12 cellular contexts compared by ENCODE assay signal in genomic region chr2:181300600-181301291, GRCh38.
DNase-seq lines count a peak whose midpoint lies in the region; ATAC-seq and TF ChIP-seq lines count a peak whose summit lies in the region.
"Had no signal": no experiment of that assay in that cellular context is flagged by ENCODE, and none has a peak within 500 bp of the region (broad histone marks: within the 10 kb centered on the region; RNA-seq: fewer than 3 reads in every experiment).

No MANE protein-coding gene starts in this region.

- peak overlapping the region; percentile 65 for H3K4me2 ChIP-seq in Loucy (ENCODE audit: low read depth, low read length, poor library complexity, severe bottlenecking)

- no peak overlapping the region for H2AFZ ChIP-seq in Loucy (ENCODE audit: low read length)

- H3K9me3 Mint-ChIP-seq in activated CD8-positive, alpha-beta T cell treated with anti-CD3 and anti-CD28 coated beads for 36 hours: peaks cover 31% of the 10 kb centered on the region
- peaks cover 10 to 26% (median 22%) of the 10 kb centered on the region in 7 donors for H3K9me3 Mint-ChIP-seq in naive B cell

- H3K4me1 Mint-ChIP-seq in activated CD8-positive, alpha-beta T cell treated with anti-CD3 and anti-CD28 coated beads for 36 hours (ENCODE audit: low read depth): peaks cover 44% of the 10 kb centered on the region
- H3K4me1 Mint-ChIP-seq in naive B cell: peaks cover 23 to 30% (median 25%) of the 10 kb centered on the region in 3 donors

- peaks cover 4% of the 10 kb centered on the region; the same call in 1 of the 2 replicates for H3K36me3 ChIP-seq in Loucy (ENCODE audit: insufficient read depth, low read length)
- H3K36me3 ChIP-seq: adrenal gland, thyroid gland, WERI-Rb-1 had no signal

- no peak for ATAC-seq in activated CD8-positive, alpha-beta T cell treated with anti-CD3 and anti-CD28 coated beads for 36 hours
- ATAC-seq in naive B cell (ENCODE audit: low read depth in 2 of 2) (no peak), HG03159 (IDR thresholded peaks at IDR 0.05; ENCODE audit: unreplicated experiment) (no peak)

- peak overlapping the region; percentile 44 for H3K4me3 ChIP-seq in Loucy (ENCODE audit: low read length, poor library complexity, severe bottlenecking)
- H3K4me3 ChIP-seq: adrenal gland, thyroid gland had no signal

- DNase-seq in NK-92 treated with Interleukin-12 subunit alpha and Interleukin-12 subunit beta, amount 100 ng/mL, for 24 hours (lab: John Stamatoyannopoulos, UW): peak; percentile 5
- no peak for DNase-seq in NK-92 (lab: John Stamatoyannopoulos, UW; ENCODE audit: unreplicated experiment)
- peak; percentile 45 for DNase-seq in activated CD8-positive, alpha-beta T cell treated with anti-CD3 and anti-CD28 coated beads for 36 hours
- DNase-seq in naive B cell: no peak
- DNase-seq in NCI-H128 (lab: John Stamatoyannopoulos, UW; ENCODE audit: unreplicated experiment): no peak
- DNase-seq in T1000 (lab: John Stamatoyannopoulos, UW): no peak
- DNase-seq: adrenal gland, thyroid gland, WERI-Rb-1 had no signal

- H3K27ac Mint-ChIP-seq in activated CD8-positive, alpha-beta T cell treated with anti-CD3 and anti-CD28 coated beads for 36 hours: peak overlapping the region; percentile 81
- H3K27ac Mint-ChIP-seq in naive B cell: peak overlapping the region in 4 of 6 donors; percentile 17 to 60 (median 30)
- H3K27ac Mint-ChIP-seq: dendritic cell treated with granulocyte-macrophage colony-stimulating factor and Interleukin-4, amounts not matched to agents 40 ng/mL and 50 ng/mL, for 4 days had no signal

- H4K20me1 ChIP-seq in Loucy (ENCODE audit: insufficient read depth, low read length, poor library complexity, severe bottlenecking): no peaks in the 10 kb centered on the region

- peaks cover 51% of the 10 kb centered on the region for H3K4me1 ChIP-seq in Loucy (ENCODE audit: insufficient read depth, low read length, poor library complexity, severe bottlenecking)
- H3K4me1 ChIP-seq: adrenal gland, thyroid gland had no signal

- CTCF ChIA-PET in activated CD8-positive, alpha-beta T cell treated with anti-CD3 and anti-CD28 coated beads for 36 hours (lab: Charles Lee): interaction anchor here (1.1 to 1.7 kb wide), 3 partner anchors 65 to 166 kb away, joined by 3 to 7 read pairs (median 3); no protein-coding TSS in a partner anchor

- H3F3A ChIP-seq in Loucy (ENCODE audit: low read depth): peaks cover 11% of the 10 kb centered on the region

- intact Hi-C loops in activated CD8-positive, alpha-beta T cell treated with anti-CD3 and anti-CD28 coated beads for 36 hours (cut with micrococcal nuclease): no loop called here

- no peaks in the 10 kb centered on the region for H3K9me2 ChIP-seq in Loucy (replicated peaks; ENCODE audit: low read depth, low read length)

- H3K9ac ChIP-seq in Loucy (ENCODE audit: low read depth, low read length, poor library complexity, severe bottlenecking): peak overlapping the region; percentile 51

- no peak for TF ChIP-seq CTCF in Loucy (conservative IDR thresholded peaks at IDR 0.05; ENCODE audit: low read length)
- TF ChIP-seq CTCF in activated CD8-positive, alpha-beta T cell treated with anti-CD3 and anti-CD28 coated beads for 36 hours (IDR thresholded peaks at IDR 0.05): no peak

- H3K4me3 Mint-ChIP-seq in activated CD8-positive, alpha-beta T cell treated with anti-CD3 and anti-CD28 coated beads for 36 hours: peak overlapping the region; percentile 47
- peak overlapping the region in 2 of 8 donors; percentile 16 to 49 for H3K4me3 Mint-ChIP-seq in naive B cell
- H3K4me3 Mint-ChIP-seq: dendritic cell treated with granulocyte-macrophage colony-stimulating factor and Interleukin-4, amounts not matched to agents 40 ng/mL and 50 ng/mL, for 4 days had no signal

- H3K79me2 ChIP-seq in Loucy (ENCODE audit: insufficient read depth, low read length): peaks cover 26% of the 10 kb centered on the region; the same call in 1 of the 2 replicates

- POLR2A ChIA-PET in activated CD8-positive, alpha-beta T cell treated with anti-CD3 and anti-CD28 coated beads for 36 hours (lab: Charles Lee): interaction anchor here (0.5 kb wide), 1 partner anchor 112 kb away, joined by 4 read pairs; no protein-coding TSS in a partner anchor

- peaks cover 33% of the 10 kb centered on the region for H3K36me3 Mint-ChIP-seq in activated CD8-positive, alpha-beta T cell treated with anti-CD3 and anti-CD28 coated beads for 36 hours (ENCODE audit: low read depth)
- peaks cover 0 to 14% of the 10 kb centered on the region in 2 donors for H3K36me3 Mint-ChIP-seq in naive B cell

- H3K27me3 ChIP-seq in Loucy (ENCODE audit: insufficient read depth, low read length, poor library complexity, severe bottlenecking): no peaks in the 10 kb centered on the region
- H3K27me3 ChIP-seq: adrenal gland, thyroid gland had no signal

- H3K27me3 Mint-ChIP-seq in activated CD8-positive, alpha-beta T cell treated with anti-CD3 and anti-CD28 coated beads for 36 hours: no peaks in the 10 kb centered on the region
- H3K27me3 Mint-ChIP-seq in naive B cell: no peaks in the 10 kb centered on the region
- H3K27me3 Mint-ChIP-seq: dendritic cell treated with granulocyte-macrophage colony-stimulating factor and Interleukin-4, amounts not matched to agents 40 ng/mL and 50 ng/mL, for 4 days had no signal

- peaks cover 9% of the 10 kb centered on the region; the same call in 1 of the 2 replicates for H3K9me3 ChIP-seq in Loucy (ENCODE audit: insufficient read depth, low read depth, low read length)
- H3K9me3 ChIP-seq: thyroid gland had no signal

Comparison
In these comparisons a context has a peak if more than half of its experiments do, and no peak if none do; other contexts are left out.
1. DNase-seq: peak in NK-92 treated with Interleukin-12 subunit alpha and Interleukin-12 subunit beta, amount 100 ng/mL, for 24 hours (single experiment) and activated CD8-positive, alpha-beta T cell treated with anti-CD3 and anti-CD28 coated beads for 36 hours (single experiment); none in NK-92 (single experiment), naive B cell (single experiment), NCI-H128 (single experiment) and T1000 (single experiment).